15 cellular contexts compared by ENCODE assay signal in genomic region chr3:105834768-105835167, GRCh38. TPM values are rescaled to one million over a fixed set of nuclear protein-coding genes. Genes with fewer than 3 reads are reported as not detected.
A peak's percentile ranks its signal among the peaks of the same experiment; 100 is the strongest.
DNase-seq lines count a peak whose midpoint lies in the region; ATAC-seq and TF ChIP-seq lines count a peak whose summit lies in the region.
"Had no signal": no experiment of that assay in that cellular context is flagged by ENCODE, and none has a peak within 500 bp of the region (broad histone marks: within the 10 kb centered on the region; RNA-seq: fewer than 3 reads in every experiment).

No MANE protein-coding gene starts in this region.

- H3K79me2 ChIP-seq in Karpas-422 (ENCODE audit: low read length) (peaks cover 94% of the 10 kb centered on the region), osteoblast (ENCODE audit: insufficient read depth, low read length) (peaks cover 82% of the 10 kb centered on the region)

- TF ChIP-seq CTCF in cardiac muscle cell (IDR thresholded peaks at IDR 0.05; ENCODE audit: low read depth, low read length), result no peak
- TF ChIP-seq CTCF in osteoblast (IDR thresholded peaks at IDR 0.05; ENCODE audit: extremely low read depth, low read depth, low read length), result no peak

- peaks cover 9% of the 10 kb centered on the region for H3K9me3 Mint-ChIP-seq in activated naive CD8-positive, alpha-beta T cell treated with anti-CD3 and anti-CD28 coated beads, Interleukin-2, amount 50 U/mL, for 24 hours

- DNase-seq in cardiac muscle cell (ENCODE audit: low read depth in 1 of 2, low spot score in 1 of 2) (no peak), Right ventricle myocardium inferior (ENCODE audit: missing footprints) (no peak), Karpas-422 (no peak), osteoblast (ENCODE audit: insufficient read length, low spot score, missing footprints) (no peak), NCI-H146 (lab: John Stamatoyannopoulos, UW) (no peak), anterior cingulate cortex (lab: John Stamatoyannopoulos, UW) (no peak), foreskin melanocyte (no peak)
- no peak for DNase-seq in activated naive CD8-positive, alpha-beta T cell treated with anti-CD3 and anti-CD28 coated beads, Interleukin-2, amount 50 U/mL, for 24 hours
- DNase-seq: activated CD4-positive, alpha-beta T cell treated with anti-CD3 and anti-CD28 coated beads, Interleukin-2, amount 50 U/mL, for 1 hour; activated gamma-delta T cell; body of pancreas; GF-D8; left lung; NCI-H2227 treated with DMSO at 0.1 percent for 48 hours had no signal

- H3K4me3 ChIP-seq in cardiac muscle cell (no peak overlapping the region), Karpas-422 (ENCODE audit: low read length) (no peak overlapping the region), osteoblast (ENCODE audit: insufficient read depth, low read length) (no peak overlapping the region)
- H3K4me3 ChIP-seq: body of pancreas, K562, left lung had no signal

- H3K27me3 ChIP-seq in cardiac muscle cell (no peaks in the 10 kb centered on the region), Karpas-422 (ENCODE audit: low read length) (no peaks in the 10 kb centered on the region), osteoblast (ENCODE audit: insufficient read depth, low read length) (no peaks in the 10 kb centered on the region)
- H3K27me3 ChIP-seq: body of pancreas, left lung had no signal

- H3K36me3 ChIP-seq in cardiac muscle cell (no peaks in the 10 kb centered on the region), Karpas-422 (ENCODE audit: insufficient read depth, low read length) (peaks cover 17% of the 10 kb centered on the region), osteoblast (ENCODE audit: insufficient read depth, low read length) (peaks cover 28% of the 10 kb centered on the region)
- H3K36me3 ChIP-seq: left lung had no signal

- H3K36me3 Mint-ChIP-seq in activated naive CD8-positive, alpha-beta T cell treated with anti-CD3 and anti-CD28 coated beads, Interleukin-2, amount 50 U/mL, for 24 hours (ENCODE audit: low read depth), result peaks cover 79% of the 10 kb centered on the region

- no peak overlapping the region for H3K4me3 Mint-ChIP-seq in activated naive CD8-positive, alpha-beta T cell treated with anti-CD3 and anti-CD28 coated beads, Interleukin-2, amount 50 U/mL, for 24 hours

- H3K4me2 ChIP-seq in Karpas-422 (ENCODE audit: low read depth, low read length, poor library complexity, severe bottlenecking) (no peak overlapping the region), osteoblast (ENCODE audit: insufficient read depth, low read length) (no peak overlapping the region)

- H3K27ac ChIP-seq in cardiac muscle cell, result peak overlapping the region; percentile 36
- peak overlapping the region; percentile 51 for H3K27ac ChIP-seq in Karpas-422 (ENCODE audit: low read length)
- peak overlapping the region; percentile 72 for H3K27ac ChIP-seq in osteoblast (ENCODE audit: low read depth, low read length)
- H3K27ac ChIP-seq: left lung had no signal

- H3K4me1 Mint-ChIP-seq in activated naive CD8-positive, alpha-beta T cell treated with anti-CD3 and anti-CD28 coated beads, Interleukin-2, amount 50 U/mL, for 24 hours, result peaks cover 94% of the 10 kb centered on the region

- intact Hi-C loops in Right ventricle myocardium inferior (cut with DNase I), result loop anchor here (5.0 kb wide), 1 partner anchor 33 kb away; the partner anchor contains the start of gene CBLB

- no peak overlapping the region for H3K9ac ChIP-seq in Karpas-422 (ENCODE audit: low read length)

- no peaks in the 10 kb centered on the region for H3K9me2 ChIP-seq in Karpas-422 (replicated peaks; ENCODE audit: insufficient read depth, low read length)

- H3K9me3 ChIP-seq in cardiac muscle cell (ENCODE audit: low read depth) (no peaks in the 10 kb centered on the region), Karpas-422 (ENCODE audit: low read length) (no peaks in the 10 kb centered on the region), osteoblast (ENCODE audit: low read depth, low read length) (no peaks in the 10 kb centered on the region)
- H3K9me3 ChIP-seq: body of pancreas, left lung had no signal

- no peak for ATAC-seq in Right ventricle myocardium inferior
- no peak for ATAC-seq in activated naive CD8-positive, alpha-beta T cell treated with anti-CD3 and anti-CD28 coated beads, Interleukin-2, amount 50 U/mL, for 24 hours
- ATAC-seq: body of pancreas, K562, left lung had no signal

- H3K4me1 ChIP-seq in cardiac muscle cell (ENCODE audit: low read depth), result peaks cover 21% of the 10 kb centered on the region
- peaks cover 96% of the 10 kb centered on the region for H3K4me1 ChIP-seq in Karpas-422 (ENCODE audit: low read length)
- H3K4me1 ChIP-seq in osteoblast (ENCODE audit: insufficient read depth, low read length), result peaks cover 52% of the 10 kb centered on the region

- H3K27ac Mint-ChIP-seq in activated naive CD8-positive, alpha-beta T cell treated with anti-CD3 and anti-CD28 coated beads, Interleukin-2, amount 50 U/mL, for 24 hours, result peak overlapping the region; percentile 80

- no peaks in the 10 kb centered on the region for H3K27me3 Mint-ChIP-seq in activated naive CD8-positive, alpha-beta T cell treated with anti-CD3 and anti-CD28 coated beads, Interleukin-2, amount 50 U/mL, for 24 hours

- H4K20me1 ChIP-seq in Karpas-422 (ENCODE audit: insufficient read depth, low read depth, low read length) (no peaks in the 10 kb centered on the region), osteoblast (ENCODE audit: insufficient read depth, low read length) (peaks cover 5% of the 10 kb centered on the region)

- H2AFZ ChIP-seq in Karpas-422 (ENCODE audit: low read length), result no peak overlapping the region
- no peak overlapping the region for H2AFZ ChIP-seq in osteoblast (ENCODE audit: low read length)

RNA-seq across cellular contexts. Expression of gene CBLB, which starts 34.0 kb away (rescaled TPM):
- 48.2 and 53.1 TPM in 2 replicates for total RNA-seq in cardiac muscle cell
- 30.3 and 34.9 TPM in 2 replicates for polyA plus RNA-seq in cardiac muscle cell
- total RNA-seq in Right ventricle myocardium inferior, result 54.6 TPM
- 94.9 and 98.8 TPM in 2 replicates for total RNA-seq in Karpas-422 (2014; rRNA removed; shearing (Covaris generic); ENCODE audit: low replicate concordance)
- total RNA-seq in osteoblast, result 108 and 128 TPM in 2 replicates
